Comparison of ENCODE assay signal across 1 cellular context in genomic region chr16:49019826-49020401, GRCh38.
TF ChIP-seq lines count a peak whose summit lies in the region.

No MANE protein-coding gene starts in this region.

TF ChIP-seq in WTC11, 78 proteins besides CTCF, POLR2A, EP300 and RAD21 (continued from another document):
- TF ChIP-seq, protein P1, sequence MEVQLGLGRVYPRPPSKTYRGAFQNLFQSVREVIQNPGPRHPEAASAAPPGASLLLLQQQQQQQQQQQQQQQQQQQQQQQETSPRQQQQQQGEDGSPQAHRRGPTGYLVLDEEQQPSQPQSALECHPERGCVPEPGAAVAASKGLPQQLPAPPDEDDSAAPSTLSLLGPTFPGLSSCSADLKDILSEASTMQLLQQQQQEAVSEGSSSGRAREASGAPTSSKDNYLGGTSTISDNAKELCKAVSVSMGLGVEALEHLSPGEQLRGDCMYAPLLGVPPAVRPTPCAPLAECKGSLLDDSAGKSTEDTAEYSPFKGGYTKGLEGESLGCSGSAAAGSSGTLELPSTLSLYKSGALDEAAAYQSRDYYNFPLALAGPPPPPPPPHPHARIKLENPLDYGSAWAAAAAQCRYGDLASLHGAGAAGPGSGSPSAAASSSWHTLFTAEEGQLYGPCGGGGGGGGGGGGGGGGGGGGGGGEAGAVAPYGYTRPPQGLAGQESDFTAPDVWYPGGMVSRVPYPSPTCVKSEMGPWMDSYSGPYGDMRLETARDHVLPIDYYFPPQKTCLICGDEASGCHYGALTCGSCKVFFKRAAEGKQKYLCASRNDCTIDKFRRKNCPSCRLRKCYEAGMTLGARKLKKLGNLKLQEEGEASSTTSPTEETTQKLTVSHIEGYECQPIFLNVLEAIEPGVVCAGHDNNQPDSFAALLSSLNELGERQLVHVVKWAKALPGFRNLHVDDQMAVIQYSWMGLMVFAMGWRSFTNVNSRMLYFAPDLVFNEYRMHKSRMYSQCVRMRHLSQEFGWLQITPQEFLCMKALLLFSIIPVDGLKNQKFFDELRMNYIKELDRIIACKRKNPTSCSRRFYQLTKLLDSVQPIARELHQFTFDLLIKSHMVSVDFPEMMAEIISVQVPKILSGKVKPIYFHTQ (CRISPR knock-in tag; IDR thresholded peaks at IDR 0.05), result no peak
- TF ChIP-seq, protein P2, sequence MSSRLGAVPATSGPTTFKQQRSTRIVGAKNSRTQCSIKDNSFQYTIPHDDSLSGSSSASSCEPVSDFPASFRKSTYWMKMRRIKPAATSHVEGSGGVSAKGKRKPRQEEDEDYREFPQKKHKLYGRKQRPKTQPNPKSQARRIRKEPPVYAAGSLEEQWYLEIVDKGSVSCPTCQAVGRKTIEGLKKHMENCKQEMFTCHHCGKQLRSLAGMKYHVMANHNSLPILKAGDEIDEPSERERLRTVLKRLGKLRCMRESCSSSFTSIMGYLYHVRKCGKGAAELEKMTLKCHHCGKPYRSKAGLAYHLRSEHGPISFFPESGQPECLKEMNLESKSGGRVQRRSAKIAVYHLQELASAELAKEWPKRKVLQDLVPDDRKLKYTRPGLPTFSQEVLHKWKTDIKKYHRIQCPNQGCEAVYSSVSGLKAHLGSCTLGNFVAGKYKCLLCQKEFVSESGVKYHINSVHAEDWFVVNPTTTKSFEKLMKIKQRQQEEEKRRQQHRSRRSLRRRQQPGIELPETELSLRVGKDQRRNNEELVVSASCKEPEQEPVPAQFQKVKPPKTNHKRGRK (CRISPR knock-in tag; IDR thresholded peaks at IDR 0.05; ENCODE audit: borderline replicate concordance), result no peak
- TF ChIP-seq, protein P3, sequence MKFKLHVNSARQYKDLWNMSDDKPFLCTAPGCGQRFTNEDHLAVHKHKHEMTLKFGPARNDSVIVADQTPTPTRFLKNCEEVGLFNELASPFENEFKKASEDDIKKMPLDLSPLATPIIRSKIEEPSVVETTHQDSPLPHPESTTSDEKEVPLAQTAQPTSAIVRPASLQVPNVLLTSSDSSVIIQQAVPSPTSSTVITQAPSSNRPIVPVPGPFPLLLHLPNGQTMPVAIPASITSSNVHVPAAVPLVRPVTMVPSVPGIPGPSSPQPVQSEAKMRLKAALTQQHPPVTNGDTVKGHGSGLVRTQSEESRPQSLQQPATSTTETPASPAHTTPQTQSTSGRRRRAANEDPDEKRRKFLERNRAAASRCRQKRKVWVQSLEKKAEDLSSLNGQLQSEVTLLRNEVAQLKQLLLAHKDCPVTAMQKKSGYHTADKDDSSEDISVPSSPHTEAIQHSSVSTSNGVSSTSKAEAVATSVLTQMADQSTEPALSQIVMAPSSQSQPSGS (CRISPR knock-in tag; IDR thresholded peaks at IDR 0.05; ENCODE audit: borderline replicate concordance, low read depth), result no peak
- TF ChIP-seq TEAD1 (CRISPR knock-in tag; IDR thresholded peaks at IDR 0.05), result no peak
